26 cellular contexts compared by ENCODE assay signal in the genomic region with DNA sequence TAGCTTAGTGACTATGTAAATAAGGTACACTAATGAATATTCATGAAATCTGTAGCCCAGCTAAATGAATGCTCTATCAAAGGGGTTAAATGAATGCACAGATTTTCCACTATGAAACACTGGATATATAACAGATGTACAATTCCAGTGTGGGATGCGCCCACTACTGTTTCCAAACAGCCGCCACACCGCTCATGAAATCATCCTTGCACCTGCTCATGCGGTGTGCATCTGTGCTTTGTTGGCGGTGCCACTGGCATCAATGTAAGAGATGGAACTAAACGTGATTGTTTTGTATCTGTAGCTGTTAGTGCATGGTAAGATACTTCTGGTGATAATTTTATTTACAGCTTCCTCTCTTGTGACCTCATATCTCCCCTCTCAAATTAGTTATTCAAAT.
"Had no signal": no experiment of that assay in that cellular context is flagged by ENCODE, and none has a peak within 500 bp of the region (broad histone marks: within the 10 kb centered on the region; RNA-seq: fewer than 3 reads in every experiment).

No MANE protein-coding gene starts in this region.

- H3K9me3 ChIP-seq: colonic mucosa, MG63, Peyer's patch, SJCRH30 had no signal

- DNase-seq: activated CD4-positive, alpha-beta memory T cell treated with anti-CD3 and anti-CD28 coated beads for 36 hours; activated CD4-positive, alpha-beta T cell treated with anti-CD3 and anti-CD28 coated beads for 48 hours; activated CD4-positive, CD25-positive, alpha-beta regulatory T cell treated with anti-CD3 and anti-CD28 coated beads, Interleukin-2, amount 50 U/mL, for 72 hours; activated CD8-positive, alpha-beta memory T cell treated with anti-CD3 and anti-CD28 coated beads for 24 hours; activated gamma-delta T cell treated with Interleukin-2 at 50 U/mL for 16 hours; activated naive CD4-positive, alpha-beta T cell treated with anti-CD3 and anti-CD28 coated beads, Interleukin-2, amount 10 ng/mL, durations not matched to agents 7 days and 5 days; activated naive CD8-positive, alpha-beta T cell treated with anti-CD3 and anti-CD28 coated beads for 36 hours; activated T-cell treated with anti-CD3 and anti-CD28 coated beads for 4 hours; activated T-cell treated with anti-CD3 and anti-CD28 coated beads, Interleukin-2, amount 50 U/mL, for 48 hours; colonic mucosa; MG63; MV-4-11; NCI-H1092 treated with DMSO at 0.1 percent for 48 hours; NCI-H1436; NCI-H2029; NCI-H2227 treated with DMSO at 0.1 percent for 48 hours; NCI-H446 treated with DMSO at 0.1 percent for 48 hours; NCI-H524 treated with DMSO at 0.1 percent for 48 hours; Peyer's patch; Right ventricle myocardium superior; SJCRH30; T-helper 17 cell; T-helper 9 cell had no signal

- H3K4me3 ChIP-seq: colonic mucosa, MG63, Peyer's patch, SJCRH30 had no signal

- H3K4me3 Mint-ChIP-seq: activated CD4-positive, alpha-beta memory T cell treated with anti-CD3 and anti-CD28 coated beads for 36 hours; activated naive CD4-positive, alpha-beta T cell treated with anti-CD3 and anti-CD28 coated beads, Interleukin-2, amount 10 ng/mL, durations not matched to agents 7 days and 5 days; activated naive CD8-positive, alpha-beta T cell treated with anti-CD3 and anti-CD28 coated beads for 36 hours; T-helper 17 cell; WTC11 had no signal

- H3K27ac Mint-ChIP-seq: activated CD4-positive, alpha-beta memory T cell treated with anti-CD3 and anti-CD28 coated beads for 36 hours; activated naive CD4-positive, alpha-beta T cell treated with anti-CD3 and anti-CD28 coated beads, Interleukin-2, amount 10 ng/mL, durations not matched to agents 7 days and 5 days; activated naive CD8-positive, alpha-beta T cell treated with anti-CD3 and anti-CD28 coated beads for 36 hours; activated T-helper 2 cell treated with anti-CD3 and anti-CD28 coated beads, Interferon-gamma antibody, Interleukin-2, Interleukin-4, amounts not matched to agents 10 μg/mL and 5 μg/mL and 100 μg/mL, durations not matched to agents 14 hours and 24 hours and 36 hours; T-helper 17 cell; WTC11 had no signal

- H3K27me3 ChIP-seq: colonic mucosa, MG63, Peyer's patch, SJCRH30 had no signal

- H3K4me1 Mint-ChIP-seq: activated naive CD4-positive, alpha-beta T cell treated with anti-CD3 and anti-CD28 coated beads, Interleukin-2, amount 10 ng/mL, durations not matched to agents 7 days and 5 days; WTC11 had no signal

- H3K9me3 Mint-ChIP-seq: activated CD4-positive, alpha-beta memory T cell treated with anti-CD3 and anti-CD28 coated beads for 36 hours; activated naive CD8-positive, alpha-beta T cell treated with anti-CD3 and anti-CD28 coated beads for 36 hours; activated T-helper 2 cell treated with anti-CD3 and anti-CD28 coated beads, Interferon-gamma antibody, Interleukin-2, Interleukin-4, amounts not matched to agents 10 μg/mL and 5 μg/mL and 100 μg/mL, durations not matched to agents 14 hours and 24 hours and 36 hours; WTC11 had no signal

- H3K27me3 Mint-ChIP-seq: activated naive CD4-positive, alpha-beta T cell treated with anti-CD3 and anti-CD28 coated beads, Interleukin-2, amount 10 ng/mL, durations not matched to agents 7 days and 5 days; activated naive CD8-positive, alpha-beta T cell treated with anti-CD3 and anti-CD28 coated beads for 36 hours; T-helper 17 cell had no signal

- H3K27ac ChIP-seq: colonic mucosa, Peyer's patch, RWPE1, SJCRH30 had no signal

- H3K36me3 ChIP-seq: colonic mucosa, MG63, Peyer's patch, SJCRH30 had no signal

- ATAC-seq: T-helper 17 cell, WTC11 had no signal

- H3K36me3 Mint-ChIP-seq: activated CD4-positive, alpha-beta memory T cell treated with anti-CD3 and anti-CD28 coated beads for 36 hours; activated naive CD4-positive, alpha-beta T cell treated with anti-CD3 and anti-CD28 coated beads, Interleukin-2, amount 10 ng/mL, durations not matched to agents 7 days and 5 days; activated naive CD8-positive, alpha-beta T cell treated with anti-CD3 and anti-CD28 coated beads for 36 hours; WTC11 had no signal

- H3K4me1 ChIP-seq: colonic mucosa, Peyer's patch, SJCRH30 had no signal
